8 cellular contexts compared by ENCODE assay signal in genomic region chr11:6298605-6299004, GRCh38. TPM values are rescaled to one million over a fixed set of nuclear protein-coding genes. Genes with fewer than 3 reads are reported as not detected.
DNase-seq lines count a peak whose midpoint lies in the region; ATAC-seq and TF ChIP-seq lines count a peak whose summit lies in the region.

No MANE protein-coding gene starts in this region.

- POLR2A ChIA-PET in WTC11 (lab: Charles Lee) = interaction anchor here (0.6 to 1.0 kb wide), 2 partner anchors 21 to 179 kb away, joined by 3 read pairs; partner anchors contain the start of gene CAVIN3

- peak; percentile 61 for ATAC-seq in GM19463 (IDR thresholded peaks at IDR 0.05; ENCODE audit: unreplicated experiment)
- ATAC-seq in WTC11 = peak; percentile 96
- ATAC-seq in HG02623 (IDR thresholded peaks at IDR 0.05; ENCODE audit: unreplicated experiment) = no peak

- CTCF ChIA-PET in WTC11 (lab: Charles Lee) = interaction anchor here (0.6 to 4.7 kb wide), 43 partner anchors 9 to 306 kb away, joined by 3 to 77 read pairs (median 5); partner anchors contain the start of genes CAVIN3, CCKBR and FHIP1B

- TF ChIP-seq CTCF in WTC11 (IDR thresholded peaks at IDR 0.05) = peak; percentile 52; the same call in 1 of the 2 replicates

- no peaks in the 10 kb centered on the region for H3K9me3 Mint-ChIP-seq in WTC11

- H3K4me3 Mint-ChIP-seq in WTC11 = no peak overlapping the region

- peaks cover 57% of the 10 kb centered on the region for H3K4me1 Mint-ChIP-seq in WTC11

- H3K27ac Mint-ChIP-seq in WTC11 = peak overlapping the region; percentile 40; the same call in 1 of the 2 replicates

- DNase-seq in CD1c-positive myeloid dendritic cell (ENCODE audit: extremely low spot score) = peak; percentile 22
- DNase-seq in LHCN-M2 (ENCODE audit: low read depth) = peak; percentile 50
- DNase-seq in WTC11 (ENCODE audit: low spot score) = peak; percentile 86
- DNase-seq in iPS-NIHi11 (ENCODE audit: low spot score) = peak; percentile 73
- no peak for DNase-seq in NCI-H1105 (lab: John Stamatoyannopoulos, UW)
- DNase-seq in activated gamma-delta T cell (lab: John Stamatoyannopoulos, UW) = no peak

- no peaks in the 10 kb centered on the region for H3K36me3 Mint-ChIP-seq in WTC11

- no peaks in the 10 kb centered on the region for H3K27me3 Mint-ChIP-seq in WTC11 (ENCODE audit: low read depth)

TF ChIP-seq in WTC11, 78 proteins besides CTCF, POLR2A, EP300 and RAD21:
- TF ChIP-seq FOXP1 (CRISPR knock-in tag; IDR thresholded peaks at IDR 0.05; ENCODE audit: borderline replicate concordance) (no peak), SMAD4 (CRISPR knock-in tag; IDR thresholded peaks at IDR 0.05) (no peak), CBFB (CRISPR knock-in tag; IDR thresholded peaks at IDR 0.05; ENCODE audit: low read depth) (0 out of 2 replicates have a peak, but pooled peaks have one; percentile 41), ZSCAN18 (CRISPR knock-in tag; IDR thresholded peaks at IDR 0.05) (peak; percentile 69; the same call in 1 of the 2 replicates), ZBTB21 (CRISPR knock-in tag; IDR thresholded peaks at IDR 0.05; ENCODE audit: borderline replicate concordance) (0 out of 2 replicates have a peak, but pooled peaks have one; percentile 25), ETV6 (CRISPR knock-in tag; IDR thresholded peaks at IDR 0.05) (no peak; the same call in 1 of the 2 replicates)

RNA-seq across cellular contexts. Expression of gene CAVIN3, which starts 21.7 kb away (rescaled TPM):
- total RNA-seq in LHCN-M2 (2014; rRNA removed) = 376 and 433 TPM in 2 replicates
- polyA plus RNA-seq in LHCN-M2 (2012) = 156 TPM
- 27.3 to 41.5 TPM (median 28.0 TPM) in 3 replicates for total RNA-seq in WTC11 (2021)

RNA-seq across cellular contexts. Expression of gene CCKBR, which starts 39.0 kb away (rescaled TPM):
- total RNA-seq in LHCN-M2 (2014; rRNA removed) (not detected in 2 replicates), WTC11 (2021) (6.1 to 7.4 TPM (median 7.1 TPM) in 3 replicates)
- polyA plus RNA-seq in LHCN-M2 (2012) = not detected

RNA-seq across cellular contexts. Expression of gene CNGA4, which starts 59.7 kb away (rescaled TPM):
- total RNA-seq in LHCN-M2 (2014; rRNA removed) (not detected in 2 replicates), WTC11 (2021) (0.35 to 0.82 TPM (median 0.50 TPM) in 3 replicates)
- polyA plus RNA-seq in LHCN-M2 (2012) = not detected

Comparison
In these comparisons a context has a peak if more than half of its experiments do, and no peak if none do; other contexts are left out.
1. DNase-seq: peak in CD1c-positive myeloid dendritic cell (single experiment), LHCN-M2 (single experiment), WTC11 (single experiment) and iPS-NIHi11 (single experiment); none in NCI-H1105 (single experiment) and activated gamma-delta T cell (single experiment).